ENCODE assay signal across 1 cellular context in the genomic region with DNA sequence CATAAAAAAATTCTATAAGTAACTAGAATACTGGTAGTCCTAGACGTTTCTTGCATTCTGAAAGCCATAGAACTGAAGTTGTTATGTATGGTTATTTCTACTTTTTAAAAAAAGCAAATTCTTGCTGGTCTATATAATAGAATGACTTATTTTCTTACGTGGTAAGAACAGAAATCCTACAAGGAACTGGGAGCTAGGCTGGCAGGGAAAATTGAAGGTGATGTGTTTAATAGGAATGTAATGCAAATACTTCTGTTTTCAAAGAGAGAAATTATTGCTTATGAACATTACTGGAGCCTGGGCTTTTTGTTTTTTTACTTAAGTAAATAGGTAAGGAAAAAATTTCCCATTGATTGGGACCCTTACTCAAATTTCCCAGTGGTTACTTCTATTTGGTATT.
TF ChIP-seq lines count a peak whose summit lies in the region.

No MANE protein-coding gene starts in this region.

TF ChIP-seq in K562, 482 proteins besides CTCF, POLR2A, EP300 and RAD21:
- no peak for TF ChIP-seq FUS (optimal IDR thresholded peaks at IDR 0.05; ENCODE audit: low read depth, low read length)
- TF ChIP-seq BRCA1 (IDR thresholded peaks at IDR 0.05): no peak
- no peak for TF ChIP-seq BRCA1 (CRISPR knock-in tag; IDR thresholded peaks at IDR 0.05)
- TF ChIP-seq JUNB (CRISPR knock-in tag; conservative IDR thresholded peaks at IDR 0.05): no peak
- TF ChIP-seq RBFOX2 (IDR thresholded peaks at IDR 0.05; ENCODE audit: low read depth, low read length): no peak
- TF ChIP-seq, protein P1, sequence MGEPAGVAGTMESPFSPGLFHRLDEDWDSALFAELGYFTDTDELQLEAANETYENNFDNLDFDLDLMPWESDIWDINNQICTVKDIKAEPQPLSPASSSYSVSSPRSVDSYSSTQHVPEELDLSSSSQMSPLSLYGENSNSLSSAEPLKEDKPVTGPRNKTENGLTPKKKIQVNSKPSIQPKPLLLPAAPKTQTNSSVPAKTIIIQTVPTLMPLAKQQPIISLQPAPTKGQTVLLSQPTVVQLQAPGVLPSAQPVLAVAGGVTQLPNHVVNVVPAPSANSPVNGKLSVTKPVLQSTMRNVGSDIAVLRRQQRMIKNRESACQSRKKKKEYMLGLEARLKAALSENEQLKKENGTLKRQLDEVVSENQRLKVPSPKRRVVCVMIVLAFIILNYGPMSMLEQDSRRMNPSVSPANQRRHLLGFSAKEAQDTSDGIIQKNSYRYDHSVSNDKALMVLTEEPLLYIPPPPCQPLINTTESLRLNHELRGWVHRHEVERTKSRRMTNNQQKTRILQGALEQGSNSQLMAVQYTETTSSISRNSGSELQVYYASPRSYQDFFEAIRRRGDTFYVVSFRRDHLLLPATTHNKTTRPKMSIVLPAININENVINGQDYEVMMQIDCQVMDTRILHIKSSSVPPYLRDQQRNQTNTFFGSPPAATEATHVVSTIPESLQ (CRISPR knock-in tag; IDR thresholded peaks at IDR 0.05): no peak
- TF ChIP-seq ZNF282 (CRISPR knock-in tag; IDR thresholded peaks at IDR 0.05): no peak
- TF ChIP-seq TFAM (CRISPR knock-in tag; conservative IDR thresholded peaks at IDR 0.05): no peak
- no peak for TF ChIP-seq ELK1 (CRISPR knock-in tag; IDR thresholded peaks at IDR 0.05)
- TF ChIP-seq EP400 (IDR thresholded peaks at IDR 0.05): no peak
- TF ChIP-seq MBD2 (IDR thresholded peaks at IDR 0.05; ENCODE audit: borderline replicate concordance, low read depth): no peak
- TF ChIP-seq SREBF2 (CRISPR knock-in tag; IDR thresholded peaks at IDR 0.05): no peak
- no peak for TF ChIP-seq NFE2L1 (tag; IDR thresholded peaks at IDR 0.05; ENCODE audit: borderline replicate concordance, low read depth)
- no peak for TF ChIP-seq RBM14 (IDR thresholded peaks at IDR 0.05; ENCODE audit: borderline replicate concordance, insufficient read depth, low read depth, low read length)
- no peak for TF ChIP-seq SNAPC5 (CRISPR knock-in tag; IDR thresholded peaks at IDR 0.05)
- TF ChIP-seq ADNP (tag; IDR thresholded peaks at IDR 0.05): no peak
- TF ChIP-seq E2F1 (CRISPR knock-in tag; IDR thresholded peaks at IDR 0.05): no peak
- no peak for TF ChIP-seq GABPA (tag; conservative IDR thresholded peaks at IDR 0.05; ENCODE audit: low read depth)
